8 cellular contexts compared by ENCODE assay signal in the genomic region with DNA sequence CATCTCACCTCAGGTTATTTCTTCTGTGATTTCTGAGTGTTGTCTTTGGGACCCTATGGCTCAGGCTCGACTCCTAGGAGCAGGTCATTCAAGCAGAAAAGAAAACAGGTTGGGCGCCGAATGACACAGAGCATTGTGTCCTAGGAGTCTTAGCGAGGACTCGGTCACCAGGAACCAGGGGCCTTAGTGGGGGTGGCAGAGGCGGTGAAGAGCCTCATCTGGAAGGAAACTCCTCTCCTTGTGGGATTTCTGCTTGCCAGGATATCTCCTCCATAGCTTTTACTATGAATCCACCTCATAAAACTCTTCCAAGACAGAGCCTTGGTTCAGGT. TPM values are rescaled to one million over a fixed set of nuclear protein-coding genes. Genes with fewer than 3 reads are reported as not detected.
DNase-seq lines count a peak whose midpoint lies in the region; ATAC-seq and TF ChIP-seq lines count a peak whose summit lies in the region.

No MANE protein-coding gene starts in this region.

- no peak overlapping the region for H2AFZ ChIP-seq in SU-DHL-6 (ENCODE audit: low read depth, low read length, severe bottlenecking)

- no peaks in the 10 kb centered on the region for H4K20me1 ChIP-seq in SU-DHL-6 (ENCODE audit: low read depth, low read length)

- TF ChIP-seq CTCF in GM12875 (IDR thresholded peaks at IDR 0.05; ENCODE audit: borderline replicate concordance, insufficient read depth, low read depth, low read length) = no peak
- TF ChIP-seq CTCF in SU-DHL-6 (IDR thresholded peaks at IDR 0.05; ENCODE audit: insufficient read depth, low read length, poor library complexity, severe bottlenecking) = no peak
- TF ChIP-seq CTCF in fibroblast of pulmonary artery (IDR thresholded peaks at IDR 0.05; ENCODE audit: low read length, missing control alignments) = no peak

- peak overlapping the region; percentile 41; the same call in 1 of the 2 replicates for H3K9ac ChIP-seq in SU-DHL-6 (ENCODE audit: low read length)

- no peak for ATAC-seq in GM18861 (IDR thresholded peaks at IDR 0.05; ENCODE audit: unreplicated experiment)
- no peak for ATAC-seq in HG02840 (IDR thresholded peaks at IDR 0.05; ENCODE audit: low FRiP score, unreplicated experiment)
- no peak for ATAC-seq in HG03354 (IDR thresholded peaks at IDR 0.05; ENCODE audit: poor library complexity, severe bottlenecking, unreplicated experiment)

- no peaks in the 10 kb centered on the region for H3K27me3 ChIP-seq in SU-DHL-6 (ENCODE audit: low read length)

- H3K4me3 ChIP-seq in GM12875 (ENCODE audit: low read depth, low read length) (peak overlapping the region; percentile 43), SU-DHL-6 (ENCODE audit: insufficient read depth, low read length, poor library complexity, severe bottlenecking) (no peak overlapping the region), fibroblast of pulmonary artery (replicated peaks; ENCODE audit: low read depth, low read length) (peak overlapping the region; percentile 49)

- H3F3A ChIP-seq in SU-DHL-6 (ENCODE audit: insufficient read depth) = no peaks in the 10 kb centered on the region

- H3K27ac ChIP-seq in SU-DHL-6 (ENCODE audit: low read depth, low read length) = no peak overlapping the region

- H3K9me2 ChIP-seq in SU-DHL-6 (replicated peaks; ENCODE audit: insufficient read depth, low read length) = no peaks in the 10 kb centered on the region

- DNase-seq in fibroblast of pulmonary artery (ENCODE audit: low read depth) (no peak), renal cortical epithelial cell (ENCODE audit: low read depth) (peak; percentile 34), pons (ENCODE audit: low spot score) (no peak)

- no peaks in the 10 kb centered on the region for H3K79me2 ChIP-seq in SU-DHL-6 (ENCODE audit: insufficient read depth, low read length)

- no peaks in the 10 kb centered on the region for H3K36me3 ChIP-seq in SU-DHL-6 (ENCODE audit: low read length)

- H3K9me3 ChIP-seq in SU-DHL-6 (ENCODE audit: insufficient read depth, low read length) = no peaks in the 10 kb centered on the region

- H3K4me2 ChIP-seq in SU-DHL-6 (ENCODE audit: low read depth, low read length, poor library complexity, severe bottlenecking) = peak overlapping the region; percentile 58

RNA-seq across cellular contexts. Expression of a gene that starts 0.6 kb away (rescaled TPM):
- total RNA-seq in renal cortical epithelial cell = 1.7 and 7.3 TPM in 2 replicates

RNA-seq across cellular contexts. Expression of a gene that starts 45.2 kb away (rescaled TPM):
- 0.69 and 3.9 TPM in 2 replicates for total RNA-seq in renal cortical epithelial cell
